ENCODE assay signal across 8 cellular contexts in genomic region chr1:84996846-84997666, GRCh38. TPM values are rescaled to one million over a fixed set of nuclear protein-coding genes. Genes with fewer than 3 reads are reported as not detected.
DNase-seq lines count a peak whose midpoint lies in the region; ATAC-seq, FAIRE-seq and TF ChIP-seq lines count a peak whose summit lies in the region.

MCOLN2 (minus strand) TSS chr1:84997113; CDS start chr1:84996872, 241 bp downstream.

- peak within 1 kb of the TSS; percentile 84 to 87 (median 87) for H3K4me3 Mint-ChIP-seq in brain

- peak within 1 kb of the TSS in 1 of 5 experiments; percentile 13 for H3K27ac Mint-ChIP-seq in brain

- H3K27ac ChIP-seq in kidney (ENCODE audit: low read depth in 2 of 2, low read length in 2 of 2): no peak within 1 kb of the TSS

- H3K27me3 Mint-ChIP-seq in brain: peaks cover 90% of the 10 kb centered on the region

- no peak for TF ChIP-seq CTCF in brain (conservative IDR thresholded peaks at IDR 0.05)
- TF ChIP-seq CTCF in kidney (IDR thresholded peaks at IDR 0.05; ENCODE audit: borderline replicate concordance, extremely low read depth, insufficient read depth): no peak

- H3K4me3 ChIP-seq in kidney (ENCODE audit: low read length in 2 of 2): peak within 1 kb of the TSS; percentile 65 to 78

- FAIRE-seq in kidney (lab: Jason Lieb, UNC): no peak

- no peaks in the 10 kb centered on the region for H3K36me3 Mint-ChIP-seq in brain

- peaks cover 3 to 11% (median 9%) of the 10 kb centered on the region in 5 experiments for H3K9me3 Mint-ChIP-seq in brain

- H3K4me1 Mint-ChIP-seq in brain: peaks cover 14% of the 10 kb centered on the region

- H3K4me1 ChIP-seq in kidney (ENCODE audit: control insufficient read depth in 1 of 2, insufficient read depth in 1 of 2, low read depth in 1 of 2, low read length in 2 of 2): peaks cover 0 to 12% of the 10 kb centered on the region in 2 donors

- no peak within 1 kb of the TSS for H3K9ac ChIP-seq in kidney (ENCODE audit: low read length in 2 of 2)

- no peaks in the 10 kb centered on the region for H3K36me3 ChIP-seq in kidney (ENCODE audit: control insufficient read depth in 1 of 2, insufficient read depth in 2 of 2, low read length in 2 of 2)

- peak; percentile 76 for DNase-seq in Daoy (ENCODE audit: low read depth)
- peak; percentile 36 for DNase-seq in HT1080 (ENCODE audit: low read depth)
- DNase-seq in T follicular helper cell (ENCODE audit: low read depth): peak; percentile 33
- peak; percentile 76 for DNase-seq in kidney
- peak; percentile 58 to 67 for DNase-seq in stimulated activated CD4-positive, alpha-beta T cell treated with anti-CD3 and anti-CD28 coated beads, Interleukin-2, amount 100 ng/mL, for 24 hours
- DNase-seq in globus pallidus (ENCODE audit: low spot score): no peak

- ATAC-seq in GM21381 (IDR thresholded peaks at IDR 0.05; ENCODE audit: unreplicated experiment): peak; percentile 47

- intact Hi-C loops in kidney (cut with DNase I): no loop called here

- H3K9me3 ChIP-seq in kidney (ENCODE audit: control insufficient read depth in 1 of 2, low read length in 2 of 2): no peaks in the 10 kb centered on the region

RNA-seq across cellular contexts. Expression of gene MCOLN2, which starts in this region (rescaled TPM):
- 13.5 and 13.6 TPM in 2 replicates for total RNA-seq in Daoy (2014; rRNA removed; shearing (Covaris generic))
- total RNA-seq in HT1080 (2014; rRNA removed; shearing (Covaris generic)): 13.1 and 14.9 TPM in 2 replicates
- polyA plus RNA-seq in HT1080 (2015; cell fraction: cytosol; rRNA removed): 3.2 and 3.5 TPM in 2 replicates
- polyA plus RNA-seq in HT1080 (2015; cell fraction: nucleus; rRNA removed): 15.2 and 20.4 TPM in 2 replicates
- polyA plus RNA-seq in brain (ENCODE audit: insufficient read depth, low read depth, low replicate concordance) (not detected), kidney (ENCODE audit: insufficient read depth, low read depth, low replicate concordance) (0.56 TPM)
- 3.1 TPM for total RNA-seq in kidney
